ENCODE assay signal across 1 cellular context in the genomic region with DNA sequence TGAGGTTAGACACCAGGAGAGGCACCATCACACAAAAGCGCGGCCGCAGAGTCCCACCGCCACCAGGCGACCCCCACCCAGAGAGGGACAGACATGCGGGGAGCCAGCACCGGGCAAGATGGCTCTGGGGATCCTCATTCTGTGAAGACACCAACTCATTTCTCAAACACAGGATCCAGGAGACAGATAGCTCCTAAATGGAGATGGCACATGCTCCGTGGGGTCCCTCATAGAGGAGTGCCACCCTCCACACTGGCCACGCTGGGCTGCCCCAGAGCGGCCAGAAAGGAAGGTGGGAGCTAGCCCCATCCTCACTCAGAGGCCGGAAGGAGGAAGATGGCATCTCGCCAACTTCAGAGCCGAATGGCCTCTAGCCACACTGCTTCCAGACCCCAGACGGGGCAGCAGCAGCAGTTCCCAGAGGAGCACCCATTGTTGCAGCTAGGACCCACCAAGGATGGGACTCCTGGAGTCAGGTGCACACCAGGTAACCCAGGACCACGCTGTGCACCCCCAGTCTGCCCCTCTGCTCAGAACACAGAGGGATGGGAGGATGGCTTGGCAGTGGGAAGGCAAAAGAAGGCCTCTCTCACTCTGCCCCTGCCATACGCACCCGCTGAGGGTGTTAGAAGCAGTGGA.
TF ChIP-seq lines count a peak whose summit lies in the region.

No MANE protein-coding gene starts in this region.

TF ChIP-seq in HepG2, 621 proteins besides CTCF, POLR2A, EP300 and RAD21:
- TF ChIP-seq MEIS2 (CRISPR knock-in tag; IDR thresholded peaks at IDR 0.05), result no peak
- TF ChIP-seq ZNF121 (CRISPR knock-in tag; IDR thresholded peaks at IDR 0.05), result 0 out of 2 replicates have a peak, but pooled peaks have one; percentile 30
- TF ChIP-seq NAIF1 (CRISPR knock-in tag; IDR thresholded peaks at IDR 0.05; ENCODE audit: borderline replicate concordance), result no peak
- no peak for TF ChIP-seq ZNF570 (CRISPR knock-in tag; IDR thresholded peaks at IDR 0.05; ENCODE audit: borderline replicate concordance)
- no peak for TF ChIP-seq AKNA (CRISPR knock-in tag; IDR thresholded peaks at IDR 0.05; ENCODE audit: borderline replicate concordance)
